In genomic region chr5:140181002-140181483, GRCh38 we compare ENCODE assay signal across 13 cellular contexts. TPM values are rescaled to one million over a fixed set of nuclear protein-coding genes. Genes with fewer than 3 reads are reported as not detected.
DNase-seq lines count a peak whose midpoint lies in the region; ATAC-seq and TF ChIP-seq lines count a peak whose summit lies in the region.
"Had no signal": no experiment of that assay in that cellular context is flagged by ENCODE, and none has a peak within 500 bp of the region (broad histone marks: within the 10 kb centered on the region; RNA-seq: fewer than 3 reads in every experiment).

No MANE protein-coding gene starts in this region.

- H3K4me1 ChIP-seq in body of pancreas (peaks cover 80% of the 10 kb centered on the region), neutrophil (ENCODE audit: control insufficient read depth in 1 of 2, insufficient read depth in 1 of 2, low read depth in 1 of 2, low read length in 1 of 2) (peaks cover 78% of the 10 kb centered on the region in 2 experiments)

- H3K27me3 ChIP-seq in body of pancreas (no peaks in the 10 kb centered on the region), neutrophil (no peaks in the 10 kb centered on the region)
- H3K27me3 ChIP-seq: brain microvascular endothelial cell had no signal

- intact Hi-C loops in body of pancreas (cut with DNase I): no loop called here
- intact Hi-C loops in head of caudate nucleus (cut with DNase I): no loop called here

- no peak for TF ChIP-seq POLR2A in body of pancreas (IDR thresholded peaks at IDR 0.05)

- no peak for DNase-seq in body of pancreas
- no peak for DNase-seq in 8988T
- no peak for DNase-seq in head of caudate nucleus
- DNase-seq in NCI-H226: no peak
- DNase-seq in NOMO-1 (lab: John Stamatoyannopoulos, UW; ENCODE audit: unreplicated experiment in 2 of 2): no peak
- DNase-seq: activated CD4-positive, alpha-beta T cell treated with anti-CD3 and anti-CD28 coated beads for 4 hours; brain microvascular endothelial cell; EL; GM23248; stimulated activated CD8-positive, alpha-beta memory T cell treated with anti-CD3 and anti-CD28 coated beads, Interleukin-4, amount 100 ng/mL, for 48 hours had no signal

- H3K36me3 ChIP-seq in body of pancreas (replicated peaks in 1 of 2; ENCODE audit: insufficient read depth in 1 of 2, low read depth in 2 of 2): no peaks in the 10 kb centered on the region
- H3K36me3 ChIP-seq in neutrophil: no peaks in the 10 kb centered on the region
- H3K36me3 ChIP-seq: brain microvascular endothelial cell had no signal

- no peak for TF ChIP-seq CTCF in body of pancreas (IDR thresholded peaks at IDR 0.05)
- no peak for TF ChIP-seq CTCF in neutrophil (IDR thresholded peaks at IDR 0.05)

- H3K9me3 ChIP-seq in body of pancreas: no peaks in the 10 kb centered on the region
- no peaks in the 10 kb centered on the region for H3K9me3 ChIP-seq in neutrophil

- H3K4me3 ChIP-seq in body of pancreas (no peak overlapping the region), neutrophil (ENCODE audit: low read depth in 1 of 2, low read length in 1 of 2) (no peak overlapping the region)
- H3K4me3 ChIP-seq: GM23248 had no signal

- H3K27ac ChIP-seq in body of pancreas (peak overlapping the region; percentile 2 to 61 (median 16)), neutrophil (peak overlapping the region; percentile 35)
- H3K27ac ChIP-seq: brain microvascular endothelial cell had no signal

- WGBS in body of pancreas, 2 donors: 23 to 25% methylated on average over 5 of the region's 5 CpGs

- ATAC-seq in GM18517 (IDR thresholded peaks at IDR 0.05; ENCODE audit: unreplicated experiment) (peak; percentile 64), GM21619 (IDR thresholded peaks at IDR 0.05; ENCODE audit: unreplicated experiment) (peak; percentile 59), body of pancreas (no peak)

RNA-seq across cellular contexts. Expression of gene CYSTM1, which starts 6.1 kb away (rescaled TPM):
- 10 to 100 TPM; 56.8 to 97.2 TPM for total RNA-seq in body of pancreas

RNA-seq across cellular contexts. Expression of gene IGIP, which starts 55.3 kb away (rescaled TPM):
- 10 to 100 TPM in 1 of 2 donors, 1 to 10 TPM in 1; 6.3 to 16.6 TPM for total RNA-seq in body of pancreas
